ENCODE assay signal across 27 cellular contexts in genomic region chr12:71605034-71605433, GRCh38. TPM values are rescaled to one million over a fixed set of nuclear protein-coding genes. Genes with fewer than 3 reads are reported as not detected.
A peak's percentile ranks its signal among the peaks of the same experiment; 100 is the strongest.
DNase-seq lines count a peak whose midpoint lies in the region; ATAC-seq, FAIRE-seq and TF ChIP-seq lines count a peak whose summit lies in the region.
"Had no signal": no experiment of that assay in that cellular context is flagged by ENCODE, and none has a peak within 500 bp of the region (broad histone marks: within the 10 kb centered on the region; RNA-seq: fewer than 3 reads in every experiment).

No MANE protein-coding gene starts in this region.

- no peak for TF ChIP-seq CTCF in pancreas (IDR thresholded peaks at IDR 0.05)

- ATAC-seq in pancreas (peak in 3 of 4 donors; percentile 14 to 61 (median 45)), GM18868 (IDR thresholded peaks at IDR 0.05; ENCODE audit: unreplicated experiment) (no peak)
- ATAC-seq: gastroesophageal sphincter; left colon; stimulated activated naive B cell treated with anti-CD40 and anti-IgM and Interleukin-4, amounts not matched to agents 10 μg/mL and 1 μg/mL and 100 μg/mL, for 72 hours had no signal

- FAIRE-seq in pancreas (lab: Jason Lieb, UNC): no peak
- FAIRE-seq: colon, small intestine had no signal

- intact Hi-C loops in activated naive CD4-positive, alpha-beta T cell treated with anti-CD3 and anti-CD28 coated beads for 36 hours (cut with micrococcal nuclease): no loop called here
- intact Hi-C loops in pancreas (cut with DNase I): no loop called here

- H3K27ac Mint-ChIP-seq in activated naive CD4-positive, alpha-beta T cell treated with anti-CD3 and anti-CD28 coated beads, Interleukin-2, amount 50 U/mL, for 24 hours: peak overlapping the region; percentile 68
- no peak overlapping the region for H3K27ac Mint-ChIP-seq in activated naive CD4-positive, alpha-beta T cell treated with anti-CD3 and anti-CD28 coated beads for 36 hours
- H3K27ac Mint-ChIP-seq: activated CD4-positive, alpha-beta memory T cell treated with anti-CD3 and anti-CD28 coated beads, Interleukin-2, amount 10 ng/mL, durations not matched to agents 7 days and 5 days; activated naive CD8-positive, alpha-beta T cell treated with anti-CD3 and anti-CD28 coated beads, Interleukin-2, amount 10 ng/mL, durations not matched to agents 7 days and 5 days; stimulated activated naive B cell treated with anti-CD40 and anti-IgM and Interleukin-4, amounts not matched to agents 10 μg/mL and 1 μg/mL and 100 μg/mL, for 72 hours had no signal

- H3K36me3 Mint-ChIP-seq in activated naive CD4-positive, alpha-beta T cell treated with anti-CD3 and anti-CD28 coated beads, Interleukin-2, amount 50 U/mL, for 24 hours: peaks cover 18% of the 10 kb centered on the region
- H3K36me3 Mint-ChIP-seq in activated naive CD4-positive, alpha-beta T cell treated with anti-CD3 and anti-CD28 coated beads for 36 hours (ENCODE audit: low read depth): peaks cover 29% of the 10 kb centered on the region

- peaks cover 0 to 12% (median 5%) of the 10 kb centered on the region in 3 donors for H3K4me1 ChIP-seq in pancreas
- H3K4me1 ChIP-seq: ascending aorta, gastroesophageal sphincter had no signal

- WGBS in pancreas, 2 donors: 46 to 48% methylated on average over 3 of the region's 3 CpGs

- no peaks in the 10 kb centered on the region for H3K9me3 ChIP-seq in pancreas
- H3K9me3 ChIP-seq: ascending aorta, gastroesophageal sphincter, ovary had no signal

- peaks cover 10% of the 10 kb centered on the region for H3K4me1 Mint-ChIP-seq in activated naive CD4-positive, alpha-beta T cell treated with anti-CD3 and anti-CD28 coated beads, Interleukin-2, amount 50 U/mL, for 24 hours
- H3K4me1 Mint-ChIP-seq in activated naive CD4-positive, alpha-beta T cell treated with anti-CD3 and anti-CD28 coated beads for 36 hours (ENCODE audit: low read depth): peaks cover 3% of the 10 kb centered on the region
- H3K4me1 Mint-ChIP-seq: immature natural killer cell had no signal

- H3K36me3 ChIP-seq in pancreas: peaks cover 0 to 14% (median 5%) of the 10 kb centered on the region in 3 donors
- H3K36me3 ChIP-seq in H7 (replicated peaks; ENCODE audit: control insufficient read depth, insufficient read depth, low read length): peaks cover 2% of the 10 kb centered on the region
- H3K36me3 ChIP-seq: ovary had no signal

- H3K27me3 ChIP-seq in pancreas (no peaks in the 10 kb centered on the region), H7 (ENCODE audit: control insufficient read depth, insufficient read depth, low read length) (no peaks in the 10 kb centered on the region)
- H3K27me3 ChIP-seq: ascending aorta, BE2C, gastroesophageal sphincter, ovary had no signal

- CTCF ChIA-PET in activated naive CD4-positive, alpha-beta T cell treated with anti-CD3 and anti-CD28 coated beads for 36 hours (lab: Charles Lee): interaction anchor here (0.5 to 1.3 kb wide), 4 partner anchors 10 to 408 kb away, joined by 3 to 5 read pairs (median 3); no protein-coding TSS in a partner anchor

- H3K9me3 Mint-ChIP-seq in activated naive CD4-positive, alpha-beta T cell treated with anti-CD3 and anti-CD28 coated beads, Interleukin-2, amount 50 U/mL, for 24 hours: no peaks in the 10 kb centered on the region
- no peaks in the 10 kb centered on the region for H3K9me3 Mint-ChIP-seq in activated naive CD4-positive, alpha-beta T cell treated with anti-CD3 and anti-CD28 coated beads for 36 hours
- H3K9me3 Mint-ChIP-seq: activated CD4-positive, alpha-beta memory T cell treated with anti-CD3 and anti-CD28 coated beads, Interleukin-2, amount 10 ng/mL, durations not matched to agents 7 days and 5 days; neural crest cell had no signal

- H3K4me3 Mint-ChIP-seq in activated naive CD4-positive, alpha-beta T cell treated with anti-CD3 and anti-CD28 coated beads, Interleukin-2, amount 50 U/mL, for 24 hours: no peak overlapping the region
- no peak overlapping the region for H3K4me3 Mint-ChIP-seq in activated naive CD4-positive, alpha-beta T cell treated with anti-CD3 and anti-CD28 coated beads for 36 hours
- H3K4me3 Mint-ChIP-seq: activated CD4-positive, alpha-beta memory T cell treated with anti-CD3 and anti-CD28 coated beads, Interleukin-2, amount 10 ng/mL, durations not matched to agents 7 days and 5 days; activated naive CD8-positive, alpha-beta T cell treated with anti-CD3 and anti-CD28 coated beads, Interleukin-2, amount 10 ng/mL, durations not matched to agents 7 days and 5 days; immature natural killer cell; neural crest cell; stimulated activated naive B cell treated with anti-CD40 and anti-IgM and Interleukin-4, amounts not matched to agents 10 μg/mL and 1 μg/mL and 100 μg/mL, for 72 hours had no signal

- no peak for DNase-seq in activated naive CD4-positive, alpha-beta T cell treated with anti-CD3 and anti-CD28 coated beads for 36 hours
- DNase-seq in NCI-H2029 treated with DMSO at 0.1 percent for 48 hours (lab: John Stamatoyannopoulos, UW): peak; percentile 37
- peak; percentile 51 for DNase-seq in SHP77 treated with DMSO at 0.1 percent for 48 hours (lab: John Stamatoyannopoulos, UW)
- DNase-seq in pancreas: no peak
- no peak for DNase-seq in HPDE6-E6E7 (ENCODE audit: extremely low spot score)
- no peak for DNase-seq in H7
- DNase-seq: activated CD4-positive, alpha-beta memory T cell treated with anti-CD3 and anti-CD28 coated beads, Interleukin-2, amount 10 ng/mL, durations not matched to agents 7 days and 5 days; activated CD4-positive, alpha-beta T cell treated with anti-CD3 and anti-CD28 coated beads for 1 hour; activated naive CD8-positive, alpha-beta T cell treated with anti-CD3 and anti-CD28 coated beads, Interleukin-2, amount 10 ng/mL, durations not matched to agents 7 days and 5 days; BE2C; effector CD4-positive, alpha-beta T cell; immature natural killer cell; IMR-90; left colon; NCI-H1048; NCI-H1930; ovary; small intestine; stimulated activated naive B cell treated with anti-CD40 and anti-IgM and Interleukin-4, amounts not matched to agents 10 μg/mL and 1 μg/mL and 100 μg/mL, for 72 hours; substantia nigra; trophoblast cell had no signal

- no peak overlapping the region for H3K27ac ChIP-seq in pancreas
- H3K27ac ChIP-seq: gastroesophageal sphincter, ovary had no signal

- no peak overlapping the region for H3K4me3 ChIP-seq in pancreas
- no peak overlapping the region for H3K4me3 ChIP-seq in H7 (ENCODE audit: insufficient read depth, low read depth, low read length)
- H3K4me3 ChIP-seq: ascending aorta, gastroesophageal sphincter, ovary had no signal

- H3K27me3 Mint-ChIP-seq in activated naive CD4-positive, alpha-beta T cell treated with anti-CD3 and anti-CD28 coated beads, Interleukin-2, amount 50 U/mL, for 24 hours: no peaks in the 10 kb centered on the region
- H3K27me3 Mint-ChIP-seq in activated naive CD4-positive, alpha-beta T cell treated with anti-CD3 and anti-CD28 coated beads for 36 hours (ENCODE audit: low read depth): no peaks in the 10 kb centered on the region
- H3K27me3 Mint-ChIP-seq: stimulated activated naive B cell treated with anti-CD40 and anti-IgM and Interleukin-4, amounts not matched to agents 10 μg/mL and 1 μg/mL and 100 μg/mL, for 72 hours had no signal

RNA-seq across cellular contexts. Expression of gene ZFC3H1, which starts 58.6 kb away (rescaled TPM):
- 10 to 100 TPM; 56.9 to 62.6 TPM for total RNA-seq in activated naive CD4-positive, alpha-beta T cell treated with anti-CD3 and anti-CD28 coated beads for 36 hours
- total RNA-seq in pancreas: 10 to 100 TPM in 5 of 6 donors, 1 to 10 TPM in 1; 8.6 to 32.6 (median 18.2) TPM
- 10 to 100 TPM; 19.1 to 20.3 TPM for polyA plus RNA-seq in pancreas
- total RNA-seq in H7 (2014; rRNA removed; shearing (Covaris generic)): 8.7 and 12.7 TPM in 2 replicates

RNA-seq across cellular contexts. Expression of gene THAP2, which starts 59.1 kb away (rescaled TPM):
- total RNA-seq in activated naive CD4-positive, alpha-beta T cell treated with anti-CD3 and anti-CD28 coated beads for 36 hours: 1 to 10 TPM; 8.3 to 9.4 TPM
- 1 to 10 TPM; 1.2 to 4.3 (median 2.3) TPM for total RNA-seq in pancreas
- 1 to 10 TPM; 1.1 to 3.1 TPM for polyA plus RNA-seq in pancreas
- total RNA-seq in H7 (2014; rRNA removed; shearing (Covaris generic)): 3.3 and 8.6 TPM in 2 replicates

Comparison
In these comparisons a context has a peak if more than half of its experiments do, and no peak if none do; other contexts are left out.
1. DNase-seq: peak in NCI-H2029 treated with DMSO at 0.1 percent for 48 hours (single experiment) and SHP77 treated with DMSO at 0.1 percent for 48 hours (single experiment); none in activated naive CD4-positive, alpha-beta T cell treated with anti-CD3 and anti-CD28 coated beads for 36 hours (single experiment), pancreas (0 of 6), HPDE6-E6E7 (single experiment) and H7 (single experiment).